In the genomic region with DNA sequence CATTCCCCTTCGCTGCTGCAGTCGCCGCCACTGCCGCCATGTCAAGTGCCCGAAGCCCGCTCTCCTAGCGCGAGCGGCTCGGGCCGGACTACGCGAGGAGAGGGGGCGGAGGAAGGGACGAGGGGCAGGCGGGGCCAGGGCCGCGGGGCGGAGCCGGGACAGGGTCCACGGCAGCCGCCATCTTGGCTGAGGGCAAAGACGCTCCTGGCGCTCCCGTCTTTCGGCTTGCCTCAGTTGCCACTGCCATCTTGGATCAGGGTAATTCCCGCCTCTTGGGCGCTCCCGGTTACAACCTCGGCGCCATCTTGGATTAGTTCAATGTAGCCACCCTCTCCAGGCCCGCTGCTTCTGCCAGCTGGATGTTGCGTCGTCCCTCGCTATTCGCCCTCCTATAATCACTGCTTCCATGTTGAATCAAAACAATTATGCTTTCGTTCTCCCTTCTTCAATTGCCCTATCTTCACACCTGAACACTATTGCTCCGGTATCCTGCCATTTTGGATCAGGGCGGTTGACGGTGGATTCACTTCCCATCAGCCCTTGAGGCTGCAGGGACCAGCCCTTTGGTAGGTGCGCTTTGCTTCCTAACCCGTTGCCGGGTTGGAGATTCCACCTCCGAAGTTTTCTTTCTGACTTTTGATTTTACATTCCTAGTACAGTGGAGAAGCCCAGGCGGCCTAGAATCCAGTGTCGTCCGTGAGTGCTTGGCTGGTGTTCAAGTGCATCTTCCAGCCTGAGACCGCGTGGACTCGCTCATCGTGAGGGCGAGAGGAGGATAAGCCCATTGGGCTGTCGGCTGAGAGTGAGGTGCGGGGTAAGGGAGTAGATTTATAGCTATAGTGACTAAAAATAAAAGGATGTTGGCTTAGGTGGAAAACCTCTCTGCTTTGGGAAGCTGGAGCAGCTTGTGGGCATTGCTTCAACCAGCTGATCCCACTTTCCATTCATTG, we compare ENCODE assay signal across 8 cellular contexts. TPM values are rescaled to one million over a fixed set of nuclear protein-coding genes. Genes with fewer than 3 reads are reported as not detected.
DNase-seq lines count a peak whose midpoint lies in the region; ATAC-seq, FAIRE-seq and TF ChIP-seq lines count a peak whose summit lies in the region.

A gene with protein sequence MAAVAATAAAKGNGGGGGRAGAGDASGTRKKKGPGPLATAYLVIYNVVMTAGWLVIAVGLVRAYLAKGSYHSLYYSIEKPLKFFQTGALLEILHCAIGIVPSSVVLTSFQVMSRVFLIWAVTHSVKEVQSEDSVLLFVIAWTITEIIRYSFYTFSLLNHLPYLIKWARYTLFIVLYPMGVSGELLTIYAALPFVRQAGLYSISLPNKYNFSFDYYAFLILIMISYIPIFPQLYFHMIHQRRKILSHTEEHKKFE (minus strand): TSS at position 66 of the 950 bp plus-strand sequence. CDS start 26 bp downstream, at position 40.

- peak within 1 kb of the TSS; percentile 85 to 87 for H3K9ac ChIP-seq in kidney (ENCODE audit: low read length in 2 of 2)

- peak; percentile 83 for TF ChIP-seq POLR2A in GM19099 (IDR thresholded peaks at IDR 0.05; ENCODE audit: extremely low read depth, insufficient read length, low read depth)

- H3K4me1 ChIP-seq in kidney (ENCODE audit: control insufficient read depth in 1 of 2, insufficient read depth in 1 of 2, low read depth in 1 of 2, low read length in 2 of 2): peaks cover 4 to 7% of the 10 kb centered on the region in 2 donors

- peaks cover 0 to under 1% of the 10 kb centered on the region in 2 donors for H3K9me3 ChIP-seq in kidney (ENCODE audit: control insufficient read depth in 1 of 2, low read length in 2 of 2)

- no peaks in the 10 kb centered on the region for H3K36me3 ChIP-seq in kidney (ENCODE audit: control insufficient read depth in 1 of 2, insufficient read depth in 2 of 2, low read length in 2 of 2)

- intact Hi-C loops in kidney (cut with DNase I): no loop called here

- H3K27ac ChIP-seq in kidney (ENCODE audit: low read depth in 2 of 2, low read length in 2 of 2): peak within 1 kb of the TSS; percentile 98 to 99

- peak; percentile 61 for FAIRE-seq in kidney (lab: Jason Lieb, UNC)

- DNase-seq in AG20443 (ENCODE audit: low spot score) (peak; percentile 97), NCI-H510A (lab: John Stamatoyannopoulos, UW) (peak; percentile 85), cerebellum (ENCODE audit: low spot score) (peak; percentile 95), kidney (peak; percentile 99)
- peak; percentile 90 for DNase-seq in activated CD4-positive, alpha-beta T cell treated with anti-CD3 and anti-CD28 coated beads for 1 hour
- peak; percentile 97 for DNase-seq in stimulated activated CD4-positive, alpha-beta T cell treated with anti-CD3 and anti-CD28 coated beads, Interleukin-15, amount 100 ng/mL, for 24 hours

- ATAC-seq in HG03432 (IDR thresholded peaks at IDR 0.05; ENCODE audit: unreplicated experiment): peak; percentile 94

- H3K4me3 ChIP-seq in kidney (ENCODE audit: low read length in 2 of 2): peak within 1 kb of the TSS; percentile 98 to 99

- no peak for TF ChIP-seq CTCF in kidney (IDR thresholded peaks at IDR 0.05; ENCODE audit: borderline replicate concordance, extremely low read depth, insufficient read depth)

RNA-seq across cellular contexts. Expression of the gene that starts here (rescaled TPM):
- total RNA-seq in cerebellum (35.4 TPM), kidney (25.4 TPM)
- polyA plus RNA-seq in kidney (ENCODE audit: insufficient read depth, low read depth, low replicate concordance): 13.1 TPM

Comparison
In these comparisons a context has a peak if more than half of its experiments do, and no peak if none do; other contexts are left out.
1. Peak in every context shown above with its lines: DNase-seq, ATAC-seq, H3K4me3 ChIP-seq and H3K27ac ChIP-seq.